8 cellular contexts compared by ENCODE assay signal in genomic region chrX:65595460-65595876, GRCh38.
DNase-seq lines count a peak whose midpoint lies in the region; ATAC-seq and TF ChIP-seq lines count a peak whose summit lies in the region.

No MANE protein-coding gene starts in this region.

- H3K27me3 ChIP-seq in right cardiac atrium (ENCODE audit: control insufficient read depth, insufficient read depth): no peaks in the 10 kb centered on the region

- H3K4me3 ChIP-seq in GM12875 (ENCODE audit: low read depth, low read length) (no peak overlapping the region), right cardiac atrium (ENCODE audit: low read length) (no peak overlapping the region), retinal pigment epithelial cell (ENCODE audit: low read length) (no peak overlapping the region)

- peak overlapping the region; percentile 96 for H3K27ac ChIP-seq in right cardiac atrium (ENCODE audit: low read length)

- ATAC-seq in HG02798 (IDR thresholded peaks at IDR 0.05; ENCODE audit: poor library complexity, unreplicated experiment) (peak; percentile 86), right cardiac atrium (peak; percentile 94)

- TF ChIP-seq CTCF in GM12875 (IDR thresholded peaks at IDR 0.05; ENCODE audit: borderline replicate concordance, insufficient read depth, low read depth, low read length): peak; percentile 97
- TF ChIP-seq CTCF in retinal pigment epithelial cell (conservative IDR thresholded peaks at IDR 0.05; ENCODE audit: low read depth, low read length): peak; percentile 98

- DNase-seq in NCI-H1436 treated with DMSO at 0.1 percent for 48 hours (lab: John Stamatoyannopoulos, UW) (peak; percentile 55), T-helper 2 cell (peak; percentile 57 to 93 (median 86)), anterior cingulate cortex (lab: John Stamatoyannopoulos, UW) (peak in 55 of 58 donors; percentile 0 to 88 (median 56)), right cardiac atrium (peak; percentile 95 to 97 (median 97)), retinal pigment epithelial cell (ENCODE audit: low read depth) (peak; percentile 54), cerebellar nuclear complex (lab: John Stamatoyannopoulos, UW) (no peak)

- intact Hi-C loops in right cardiac atrium (cut with DNase I): loop anchor here in 2 of 4 donors (5.0 to 10.0 kb wide), 3 partner anchors 69 to 129 kb away; partner anchors contain the start of gene MSN (in 1 of the 2)

- WGBS in right cardiac atrium: under 1% methylated on average over 3 of the region's 3 CpGs

- no peaks in the 10 kb centered on the region for H3K9me3 ChIP-seq in right cardiac atrium (ENCODE audit: control insufficient read depth, low read length)

- H3K4me1 ChIP-seq in right cardiac atrium (ENCODE audit: control insufficient read depth, insufficient read depth, low read length): peaks cover 6% of the 10 kb centered on the region

Comparison
In these comparisons a context has a peak if more than half of its experiments do, and no peak if none do; other contexts are left out.
1. DNase-seq: peak in NCI-H1436 treated with DMSO at 0.1 percent for 48 hours (single experiment), T-helper 2 cell (5 of 5), anterior cingulate cortex (55 of 58), right cardiac atrium (3 of 3) and retinal pigment epithelial cell (single experiment); none in cerebellar nuclear complex (0 of 2).